In genomic region chrX:71251456-71251973, GRCh38 we compare ENCODE assay signal across 12 cellular contexts.
DNase-seq lines count a peak whose midpoint lies in the region; TF ChIP-seq lines count a peak whose summit lies in the region.
"Had no signal": no experiment of that assay in that cellular context is flagged by ENCODE, and none has a peak within 500 bp of the region (broad histone marks: within the 10 kb centered on the region; RNA-seq: fewer than 3 reads in every experiment).

No MANE protein-coding gene starts in this region.

- H3K27ac Mint-ChIP-seq in dendritic cell treated with granulocyte-macrophage colony-stimulating factor and Interleukin-4, amounts not matched to agents 40 ng/mL and 50 ng/mL, for 4 days: peak overlapping the region; percentile 84
- H3K27ac Mint-ChIP-seq: activated CD8-positive, alpha-beta memory T cell treated with anti-CD3 and anti-CD28 coated beads, Interleukin-2, amount 10 ng/mL, durations not matched to agents 7 days and 5 days had no signal

- CTCF ChIA-PET in HEK293T (lab: Yijun Ruan, JAX): no interaction called here

- H3K9me3 Mint-ChIP-seq in dendritic cell treated with granulocyte-macrophage colony-stimulating factor and Interleukin-4, amounts not matched to agents 40 ng/mL and 50 ng/mL, for 4 days: no peaks in the 10 kb centered on the region

- H3K27me3 Mint-ChIP-seq in dendritic cell treated with granulocyte-macrophage colony-stimulating factor and Interleukin-4, amounts not matched to agents 40 ng/mL and 50 ng/mL, for 4 days: no peaks in the 10 kb centered on the region
- H3K27me3 Mint-ChIP-seq: activated CD8-positive, alpha-beta memory T cell treated with anti-CD3 and anti-CD28 coated beads, Interleukin-2, amount 10 ng/mL, durations not matched to agents 7 days and 5 days had no signal

- H3K4me3 Mint-ChIP-seq in dendritic cell treated with granulocyte-macrophage colony-stimulating factor and Interleukin-4, amounts not matched to agents 40 ng/mL and 50 ng/mL, for 4 days: peak overlapping the region; percentile 87

- peak; percentile 11 for DNase-seq in GM12865 (ENCODE audit: low read depth)
- DNase-seq in OCI-M1 (lab: John Stamatoyannopoulos, UW): peak; percentile 18
- peak; percentile 12 for DNase-seq in stimulated activated CD4-positive, alpha-beta T cell treated with anti-CD3 and anti-CD28 coated beads, Interleukin-1b, Interleukin-23, amount 100 ng/mL, for 48 hours
- DNase-seq in NCI-H1417 treated with DMSO at 0.1 percent for 48 hours (lab: John Stamatoyannopoulos, UW): no peak
- DNase-seq in HEK293T (ENCODE audit: extremely low spot score): no peak
- no peak for DNase-seq in DMS 273 (lab: John Stamatoyannopoulos, UW; ENCODE audit: unreplicated experiment)
- DNase-seq: activated CD8-positive, alpha-beta memory T cell treated with anti-CD3 and anti-CD28 coated beads, Interleukin-2, amount 10 ng/mL, durations not matched to agents 7 days and 5 days; DMS79 treated with DMSO at 0.1 percent for 48 hours; heart right ventricle; NCI-H2171 treated with DMSO at 0.1 percent for 48 hours; SHP77 treated with DMSO at 0.1 percent for 48 hours had no signal

- H3K4me3 ChIP-seq in GM12865 (ENCODE audit: low read depth, low read length): peak overlapping the region; percentile 91; the same call in 1 of the 2 replicates
- H3K4me3 ChIP-seq: heart right ventricle had no signal

- no peak for TF ChIP-seq CTCF in GM12865 (IDR thresholded peaks at IDR 0.05; ENCODE audit: insufficient read depth, low read depth, low read length, missing control alignments)

- intact Hi-C loops in dendritic cell treated with granulocyte-macrophage colony-stimulating factor and Interleukin-4, amounts not matched to agents 40 ng/mL and 50 ng/mL, for 4 days (cut with micrococcal nuclease): loop anchor here (10.0 kb wide), 1 partner anchor 67 kb away; no protein-coding TSS in a partner anchor

- H3K36me3 Mint-ChIP-seq in dendritic cell treated with granulocyte-macrophage colony-stimulating factor and Interleukin-4, amounts not matched to agents 40 ng/mL and 50 ng/mL, for 4 days (ENCODE audit: low read depth): peaks cover 57% of the 10 kb centered on the region

- peaks cover 44% of the 10 kb centered on the region for H3K4me1 Mint-ChIP-seq in dendritic cell treated with granulocyte-macrophage colony-stimulating factor and Interleukin-4, amounts not matched to agents 40 ng/mL and 50 ng/mL, for 4 days (ENCODE audit: low read depth)

- POLR2A ChIA-PET in HEK293T (lab: Yijun Ruan, JAX): interaction anchor here (1.1 kb wide), 1 partner anchor 24 kb away, joined by 3 read pairs; no protein-coding TSS in a partner anchor

TF ChIP-seq in HEK293T, 16 proteins besides CTCF, POLR2A, EP300 and RAD21:
- no peak for TF ChIP-seq HDGF (IDR thresholded peaks at IDR 0.05; ENCODE audit: borderline replicate concordance)
- no peak for TF ChIP-seq SP1 (IDR thresholded peaks at IDR 0.05)
- no peak for TF ChIP-seq NFRKB (IDR thresholded peaks at IDR 0.05)
- TF ChIP-seq LEF1 (IDR thresholded peaks at IDR 0.05; ENCODE audit: borderline replicate concordance): no peak
- TF ChIP-seq FOXK2 (IDR thresholded peaks at IDR 0.05): no peak
- no peak for TF ChIP-seq SUZ12 (IDR thresholded peaks at IDR 0.05)
- TF ChIP-seq L3MBTL2 (conservative IDR thresholded peaks at IDR 0.05): no peak
- no peak for TF ChIP-seq CTBP1 (IDR thresholded peaks at IDR 0.05; ENCODE audit: borderline replicate concordance)
- TF ChIP-seq PKNOX1 (IDR thresholded peaks at IDR 0.05): no peak
- no peak for TF ChIP-seq FOXA1 (IDR thresholded peaks at IDR 0.05)
- no peak for TF ChIP-seq ELF4 (IDR thresholded peaks at IDR 0.05)
- no peak for TF ChIP-seq FOXM1 (IDR thresholded peaks at IDR 0.05; ENCODE audit: borderline replicate concordance)
- TF ChIP-seq ARNT (IDR thresholded peaks at IDR 0.05): no peak
- no peak for TF ChIP-seq TARDBP (IDR thresholded peaks at IDR 0.05)

Comparison
In these comparisons a context has a peak if more than half of its experiments do, and no peak if none do; other contexts are left out.
1. DNase-seq: peak in GM12865 (single experiment), OCI-M1 (single experiment) and stimulated activated CD4-positive, alpha-beta T cell treated with anti-CD3 and anti-CD28 coated beads, Interleukin-1b, Interleukin-23, amount 100 ng/mL, for 48 hours (single experiment); none in NCI-H1417 treated with DMSO at 0.1 percent for 48 hours (single experiment), HEK293T (single experiment) and DMS 273 (single experiment).